ENCODE assay signal across 8 cellular contexts in the genomic region with DNA sequence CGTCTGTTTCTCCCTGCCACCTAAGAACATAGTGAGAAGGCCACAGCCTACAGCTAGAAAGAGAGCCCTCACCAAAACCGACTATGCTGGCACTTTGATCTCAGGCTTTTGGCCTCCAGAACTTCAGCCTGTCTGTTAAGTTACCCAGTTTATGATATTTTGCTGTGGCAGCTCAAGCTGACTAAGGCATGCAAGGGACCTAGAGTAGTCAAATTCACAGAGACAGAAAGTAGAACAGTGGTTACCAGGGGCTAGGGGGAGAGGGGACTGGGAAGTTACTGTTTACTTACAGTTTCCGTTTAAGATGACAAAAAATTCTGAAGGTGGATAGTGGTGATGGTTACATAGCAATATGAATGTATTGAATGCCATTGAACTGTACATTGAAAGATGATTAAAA.
A peak's percentile ranks its signal among the peaks of the same experiment; 100 is the strongest.
DNase-seq lines count a peak whose midpoint lies in the region; ATAC-seq and TF ChIP-seq lines count a peak whose summit lies in the region.
"Not testable (repeated sequence)": the region's sequence is repeated elsewhere in the genome, so short reads cannot be mapped to it uniquely, and the experiment has no call there.

No MANE protein-coding gene starts in this region.

- CTCF ChIA-PET in Caco-2 (lab: Charles Lee); OCI-LY7 (lab: Charles Lee; ENCODE audit: unreplicated experiment): not testable (repeated sequence)

- H3K36me3 ChIP-seq in Caco-2 (ENCODE audit: control insufficient read depth, insufficient read depth, low read length); OCI-LY7 (ENCODE audit: insufficient read depth, low read length): not testable (repeated sequence)

- H3K79me2 ChIP-seq in OCI-LY7 (ENCODE audit: insufficient read depth, low read depth, low read length): not testable (repeated sequence)

- not testable (repeated sequence) for H3K4me2 ChIP-seq in OCI-LY7 (ENCODE audit: low read length)

- H3K4me1 Mint-ChIP-seq in Caco-2 (ENCODE audit: low read depth, unreplicated experiment): peaks cover 47% of the 10 kb centered on the region
- H3K4me1 Mint-ChIP-seq in activated T-cell treated with anti-CD3 and anti-CD28 coated beads, Interleukin-2, amount 50 U/mL, for 24 hours (ENCODE audit: low read depth): peaks cover 44% of the 10 kb centered on the region
- not testable (repeated sequence) for H3K4me1 Mint-ChIP-seq in effector memory CD8-positive, alpha-beta T cell (ENCODE audit: low read depth in 2 of 2)

- peaks cover 48% of the 10 kb centered on the region for H3K4me1 ChIP-seq in Caco-2
- H3K4me1 ChIP-seq in OCI-LY7 (ENCODE audit: insufficient read depth, low read length, poor library complexity, severe bottlenecking): peaks cover 15% of the 10 kb centered on the region

- peak overlapping the region; percentile 44; the same call in 1 of the 2 replicates for H2AFZ ChIP-seq in OCI-LY7 (ENCODE audit: low read length)

- not testable (repeated sequence) for H4K20me1 ChIP-seq in OCI-LY7 (ENCODE audit: insufficient read depth, low read length)

- not testable (repeated sequence) for H3K9me3 ChIP-seq in Caco-2; OCI-LY7 (ENCODE audit: low read length)

- H3K4me3 ChIP-seq in Caco-2 (ENCODE audit: low read depth, low read length); OCI-LY7 (ENCODE audit: low read depth, low read length, poor library complexity, severe bottlenecking): not testable (repeated sequence)

- BruUV-seq in Caco-2 (replicated peaks; lab: Mats Ljungman, UMichigan); OCI-LY7 (replicated peaks; lab: Mats Ljungman, UMichigan): not testable (repeated sequence)

- H3K9me2 ChIP-seq in OCI-LY7 (ENCODE audit: insufficient read depth, low read length): not testable (repeated sequence)

- POLR2A ChIA-PET in Caco-2 (lab: Charles Lee) (interaction anchor here (0.5 kb wide), 1 partner anchor 1768 kb away, joined by 5 read pairs; no protein-coding TSS in a partner anchor), OCI-LY7 (lab: Charles Lee) (interaction anchor here (0.5 to 2.5 kb wide), 11 partner anchors 8 to 133 kb away, joined by 3 to 14 read pairs (median 3); no protein-coding TSS in a partner anchor)

- peak overlapping the region; percentile 57 for H3K27ac Mint-ChIP-seq in Caco-2 (ENCODE audit: unreplicated experiment)
- peak overlapping the region; percentile 89 for H3K27ac Mint-ChIP-seq in activated T-cell treated with anti-CD3 and anti-CD28 coated beads, Interleukin-2, amount 50 U/mL, for 24 hours
- H3K27ac Mint-ChIP-seq in effector memory CD8-positive, alpha-beta T cell: peak overlapping the region in 1 of 2 donors; percentile 7

- not testable (repeated sequence) for H3K27me3 Mint-ChIP-seq in Caco-2 (ENCODE audit: insufficient read depth, unreplicated experiment); activated T-cell treated with anti-CD3 and anti-CD28 coated beads, Interleukin-2, amount 50 U/mL, for 24 hours
- H3K27me3 Mint-ChIP-seq in effector memory CD8-positive, alpha-beta T cell: peaks cover 9 to 10% of the 10 kb centered on the region in 2 donors

- H3K9me3 Mint-ChIP-seq in Caco-2 (ENCODE audit: unreplicated experiment); activated T-cell treated with anti-CD3 and anti-CD28 coated beads, Interleukin-2, amount 50 U/mL, for 24 hours; effector memory CD8-positive, alpha-beta T cell: not testable (repeated sequence)

- TF ChIP-seq CTCF in Caco-2 (IDR thresholded peaks at IDR 0.05; ENCODE audit: insufficient read depth in 1 of 2, low read depth in 1 of 2, low read length in 1 of 2, severe bottlenecking in 1 of 2, unreplicated experiment in 1 of 2); OCI-LY7 (conservative IDR thresholded peaks at IDR 0.05; ENCODE audit: low read length): not testable (repeated sequence)

- DNase-seq in Caco-2; OCI-LY7 (ENCODE audit: low spot score); activated T-cell treated with anti-CD3 and anti-CD28 coated beads, Interleukin-2, amount 50 U/mL, for 24 hours; effector memory CD8-positive, alpha-beta T cell: not testable (repeated sequence)

- H3K27ac ChIP-seq in OCI-LY7 (ENCODE audit: low read depth, low read length, poor library complexity, severe bottlenecking): not testable (repeated sequence)

- H3K4me3 Mint-ChIP-seq in Caco-2 (ENCODE audit: unreplicated experiment); activated T-cell treated with anti-CD3 and anti-CD28 coated beads, Interleukin-2, amount 50 U/mL, for 24 hours; effector memory CD8-positive, alpha-beta T cell: not testable (repeated sequence)

- ATAC-seq in GM18873 (IDR thresholded peaks at IDR 0.05; ENCODE audit: low FRiP score, unreplicated experiment) (peak; percentile 82), GM21367 (IDR thresholded peaks at IDR 0.05; ENCODE audit: unreplicated experiment) (peak; percentile 78), HG02642 (IDR thresholded peaks at IDR 0.05; ENCODE audit: poor library complexity, unreplicated experiment) (peak; percentile 77), HG03045 (IDR thresholded peaks at IDR 0.05; ENCODE audit: unreplicated experiment) (peak; percentile 72)
- peak; percentile 84 for ATAC-seq in effector memory CD8-positive, alpha-beta T cell (replicated peaks)

- not testable (repeated sequence) for H3K27me3 ChIP-seq in Caco-2 (replicated peaks; ENCODE audit: control insufficient read depth, insufficient read depth, low read length)

- intact Hi-C loops in Caco-2 (cut with micrococcal nuclease; ENCODE audit: unreplicated experiment); OCI-LY7 (cut with micrococcal nuclease; ENCODE audit: unreplicated experiment): not testable (repeated sequence)

- not testable (repeated sequence) for H3K36me3 Mint-ChIP-seq in Caco-2 (ENCODE audit: insufficient read depth, unreplicated experiment); activated T-cell treated with anti-CD3 and anti-CD28 coated beads, Interleukin-2, amount 50 U/mL, for 24 hours (ENCODE audit: low read depth); effector memory CD8-positive, alpha-beta T cell (ENCODE audit: insufficient read depth)
